In the genomic region with DNA sequence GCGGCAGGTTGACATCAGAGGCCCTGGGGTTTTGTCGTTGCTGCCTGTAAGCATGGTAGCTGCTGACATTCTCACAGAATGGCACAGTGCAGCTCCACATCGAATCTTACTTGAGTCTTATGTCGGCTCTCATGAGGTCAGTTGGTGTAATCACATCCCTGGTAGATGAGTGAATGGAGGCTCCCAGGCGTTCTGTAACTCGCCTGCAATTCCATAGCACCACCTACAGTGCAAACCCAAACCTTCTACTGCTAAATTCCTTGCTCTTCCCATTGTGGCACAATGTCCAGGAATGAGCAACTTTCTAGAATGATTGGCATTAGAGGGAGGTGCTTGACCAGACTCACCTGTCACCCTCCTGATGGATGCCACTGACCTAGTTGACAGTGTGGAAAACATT, we compare ENCODE assay signal across 13 cellular contexts.
DNase-seq lines count a peak whose midpoint lies in the region; ATAC-seq and TF ChIP-seq lines count a peak whose summit lies in the region.
"Had no signal": no experiment of that assay in that cellular context is flagged by ENCODE, and none has a peak within 500 bp of the region (broad histone marks: within the 10 kb centered on the region; RNA-seq: fewer than 3 reads in every experiment).

No MANE protein-coding gene starts in this region.

- H3K9me3 ChIP-seq in endodermal cell (ENCODE audit: control insufficient read depth, low read length) (no peaks in the 10 kb centered on the region), neural progenitor cell (ENCODE audit: low read depth) (no peaks in the 10 kb centered on the region)

- H3K27me3 ChIP-seq in endodermal cell (ENCODE audit: control insufficient read depth, insufficient read depth, low read length, poor library complexity, severe bottlenecking) = no peaks in the 10 kb centered on the region
- H3K27me3 ChIP-seq in neural progenitor cell = no peaks in the 10 kb centered on the region

- no peaks in the 10 kb centered on the region for H3K4me1 Mint-ChIP-seq in endodermal cell
- H3K4me1 Mint-ChIP-seq in neural progenitor cell = no peaks in the 10 kb centered on the region
- no peaks in the 10 kb centered on the region for H3K4me1 Mint-ChIP-seq in effector memory CD8-positive, alpha-beta T cell (ENCODE audit: low read depth in 2 of 2)
- H3K4me1 Mint-ChIP-seq: naive B cell had no signal

- H3K4me3 Mint-ChIP-seq in endodermal cell (no peak overlapping the region), neural progenitor cell (no peak overlapping the region)
- H3K4me3 Mint-ChIP-seq in effector memory CD8-positive, alpha-beta T cell = no peak overlapping the region
- H3K4me3 Mint-ChIP-seq: naive B cell had no signal

- H3K4me3 ChIP-seq in endodermal cell (ENCODE audit: low read length) (no peak overlapping the region), neural progenitor cell (no peak overlapping the region)
- H3K4me3 ChIP-seq: coronary artery, SK-N-MC, skin epidermis had no signal

- no peak overlapping the region for H3K4me2 ChIP-seq in neural progenitor cell

- WGBS in endodermal cell (ENCODE audit: insufficient coverage in 1 of 2, insufficient read length in 1 of 2), 2 experiments = 78 to 90% methylated on average over 2 to 6 of the region's 6 CpGs

- H3K4me1 ChIP-seq in endodermal cell (ENCODE audit: control insufficient read depth, insufficient read depth, low read length) (no peaks in the 10 kb centered on the region), neural progenitor cell (no peaks in the 10 kb centered on the region)

- H3K9ac ChIP-seq in endodermal cell (ENCODE audit: extremely low read depth, low read length, poor library complexity, severe bottlenecking) (no peak overlapping the region), neural progenitor cell (no peak overlapping the region)

- peaks cover 10% of the 10 kb centered on the region for H3K27me3 Mint-ChIP-seq in endodermal cell (ENCODE audit: insufficient read depth)
- peaks cover 9% of the 10 kb centered on the region for H3K27me3 Mint-ChIP-seq in neural progenitor cell (ENCODE audit: insufficient read depth, low read depth)
- H3K27me3 Mint-ChIP-seq in effector memory CD8-positive, alpha-beta T cell = no peaks in the 10 kb centered on the region

- no peaks in the 10 kb centered on the region for H3K79me2 ChIP-seq in neural progenitor cell (ENCODE audit: low read depth)

- peak; percentile 78 for TF ChIP-seq CTCF in endodermal cell (conservative IDR thresholded peaks at IDR 0.05)
- peak; percentile 59 for TF ChIP-seq CTCF in neural progenitor cell (IDR thresholded peaks at IDR 0.05)

- H3K9me3 Mint-ChIP-seq in endodermal cell (peaks cover 6% of the 10 kb centered on the region), neural progenitor cell (peaks cover 14% of the 10 kb centered on the region)
- peaks cover 10 to 39% of the 10 kb centered on the region in 2 donors for H3K9me3 Mint-ChIP-seq in effector memory CD8-positive, alpha-beta T cell

- DNase-seq in ELF-1 (ENCODE audit: low read depth, low spot score) = peak; percentile 60
- peak; percentile 45 for DNase-seq in M059J (ENCODE audit: low read depth)
- DNase-seq in endodermal cell = peak; percentile 67
- DNase-seq in neural progenitor cell (ENCODE audit: low spot score) = peak; percentile 60
- no peak for DNase-seq in effector memory CD8-positive, alpha-beta T cell
- no peak for DNase-seq in cerebellar cortex (ENCODE audit: low spot score)
- no peak for DNase-seq in NCI-H510A (lab: John Stamatoyannopoulos, UW)
- DNase-seq: activated effector memory CD4-positive, alpha-beta T cell treated with anti-CD3 and anti-CD28 coated beads, Interleukin-2, amount 50 U/mL, for 16 hours; DMS79; naive B cell had no signal

- H3F3A ChIP-seq in neural progenitor cell (ENCODE audit: low read depth) = no peaks in the 10 kb centered on the region

- no peaks in the 10 kb centered on the region for H3K36me3 ChIP-seq in endodermal cell (ENCODE audit: control insufficient read depth, insufficient read depth, low read length)
- no peaks in the 10 kb centered on the region for H3K36me3 ChIP-seq in neural progenitor cell

- ATAC-seq in effector memory CD8-positive, alpha-beta T cell (replicated peaks) = no peak

- H3K36me3 Mint-ChIP-seq in endodermal cell (ENCODE audit: low read depth) (no peaks in the 10 kb centered on the region), neural progenitor cell (no peaks in the 10 kb centered on the region)
- H3K36me3 Mint-ChIP-seq in effector memory CD8-positive, alpha-beta T cell (ENCODE audit: insufficient read depth) = peaks cover 4% of the 10 kb centered on the region
- H3K36me3 Mint-ChIP-seq: naive B cell had no signal

- H3K27ac ChIP-seq in endodermal cell (ENCODE audit: low read depth, low read length) (no peak overlapping the region), neural progenitor cell (no peak overlapping the region)
- H3K27ac ChIP-seq: coronary artery, skin epidermis had no signal

- no peak overlapping the region for H2AFZ ChIP-seq in neural progenitor cell (replicated peaks)

- H4K20me1 ChIP-seq in neural progenitor cell (ENCODE audit: low read depth) = no peaks in the 10 kb centered on the region

- no peak overlapping the region for H3K27ac Mint-ChIP-seq in endodermal cell
- H3K27ac Mint-ChIP-seq in neural progenitor cell = no peak overlapping the region
- H3K27ac Mint-ChIP-seq in effector memory CD8-positive, alpha-beta T cell = no peak overlapping the region
- H3K27ac Mint-ChIP-seq: naive B cell had no signal

Comparison
In these comparisons a context has a peak if more than half of its experiments do, and no peak if none do; other contexts are left out.
1. DNase-seq: peak in ELF-1 (single experiment), M059J (single experiment), endodermal cell (single experiment) and neural progenitor cell (single experiment); none in effector memory CD8-positive, alpha-beta T cell (0 of 3), cerebellar cortex (single experiment) and NCI-H510A (single experiment).